15 cellular contexts compared by ENCODE assay signal in genomic region chr15:58522865-58523264, GRCh38.
DNase-seq lines count a peak whose midpoint lies in the region; ATAC-seq and TF ChIP-seq lines count a peak whose summit lies in the region.
"Had no signal": no experiment of that assay in that cellular context is flagged by ENCODE, and none has a peak within 500 bp of the region (broad histone marks: within the 10 kb centered on the region; RNA-seq: fewer than 3 reads in every experiment).

No MANE protein-coding gene starts in this region.

- H3K4me1 ChIP-seq in breast epithelium, result no peaks in the 10 kb centered on the region
- H3K4me1 ChIP-seq in tibial artery, result peaks cover 0 to 44% (median 27%) of the 10 kb centered on the region in 4 donors

- CTCF ChIA-PET in MCF 10A (lab: Yijun Ruan, JAX), result interaction anchor here (0.6 to 1.1 kb wide), 5 partner anchors 34 to 264 kb away, joined by 3 to 6 read pairs (median 3); no protein-coding TSS in a partner anchor

- H3K4me3 ChIP-seq in breast epithelium (no peak overlapping the region), tibial artery (no peak overlapping the region)
- H3K4me3 ChIP-seq: GM12878 had no signal

- BruUV-seq in MCF 10A (replicated peaks; lab: Mats Ljungman, UMichigan), result no TSS peak

- no peak overlapping the region for H3K27ac Mint-ChIP-seq in MCF 10A (ENCODE audit: low read depth, unreplicated experiment)
- H3K27ac Mint-ChIP-seq in dendritic cell treated with granulocyte-macrophage colony-stimulating factor and Interleukin-4, amounts not matched to agents 40 ng/mL and 50 ng/mL, for 4 days, result peak overlapping the region; percentile 73
- H3K27ac Mint-ChIP-seq in natural killer cell, result peak overlapping the region; percentile 18 to 91
- H3K27ac Mint-ChIP-seq in activated T-cell treated with anti-CD3 and anti-CD28 coated beads, Interleukin-2, amount 50 U/mL, for 24 hours, result no peak overlapping the region

- DNase-seq in breast epithelium (ENCODE audit: low spot score in 2 of 2) (no peak), MCF 10A (ENCODE audit: unreplicated experiment) (no peak), natural killer cell (no peak), tibial artery (no peak), 8988T (no peak)
- no peak for DNase-seq in activated T-cell treated with anti-CD3 and anti-CD28 coated beads, Interleukin-2, amount 50 U/mL, for 24 hours
- DNase-seq: activated CD4-positive, CD25-positive, alpha-beta regulatory T cell treated with anti-CD3 and anti-CD28 coated beads, Interleukin-2, amount 50 U/mL, for 72 hours; activated T-cell treated with anti-CD3 and anti-CD28 coated beads, Interleukin-2, amount 50 U/mL, for 4 hours; DMS79 treated with DMSO at 0.1 percent for 48 hours; NCI-H2029 treated with DMSO at 0.1 percent for 48 hours; stimulated activated CD8-positive, alpha-beta memory T cell treated with anti-CD3 and anti-CD28 coated beads, Interleukin-4, amount 100 ng/mL, for 48 hours; SW 1271 had no signal

- H3K9me3 Mint-ChIP-seq in MCF 10A (ENCODE audit: unreplicated experiment), result no peaks in the 10 kb centered on the region
- no peaks in the 10 kb centered on the region for H3K9me3 Mint-ChIP-seq in dendritic cell treated with granulocyte-macrophage colony-stimulating factor and Interleukin-4, amounts not matched to agents 40 ng/mL and 50 ng/mL, for 4 days
- H3K9me3 Mint-ChIP-seq in natural killer cell, result no peaks in the 10 kb centered on the region
- H3K9me3 Mint-ChIP-seq in activated T-cell treated with anti-CD3 and anti-CD28 coated beads, Interleukin-2, amount 50 U/mL, for 24 hours, result no peaks in the 10 kb centered on the region
- H3K9me3 Mint-ChIP-seq: activated T-cell treated with anti-CD3 and anti-CD28 coated beads, Interleukin-2, amount 50 U/mL, for 4 hours had no signal

- H3K27ac ChIP-seq in breast epithelium (peak overlapping the region; percentile 16 to 33), tibial artery (peak overlapping the region; percentile 36 to 68)

- no peaks in the 10 kb centered on the region for H3K36me3 ChIP-seq in breast epithelium
- no peaks in the 10 kb centered on the region for H3K36me3 ChIP-seq in tibial artery

- intact Hi-C loops in breast epithelium (cut with DNase I; ENCODE audit: low total_unique reads) (no loop called here), MCF 10A (cut with micrococcal nuclease) (no loop called here), natural killer cell (cut with micrococcal nuclease) (no loop called here), tibial artery (cut with DNase I; ENCODE audit: low total_unique reads) (no loop called here)
- intact Hi-C loops in dendritic cell treated with granulocyte-macrophage colony-stimulating factor and Interleukin-4, amounts not matched to agents 40 ng/mL and 50 ng/mL, for 4 days (cut with micrococcal nuclease), result loop anchor here (5.0 to 10.0 kb wide), 2 partner anchors 62 to 76 kb away; no protein-coding TSS in a partner anchor

- POLR2A ChIA-PET in MCF 10A (lab: Yijun Ruan, JAX), result interaction anchor here (0.5 to 1.2 kb wide), 4 partner anchors 13 to 217 kb away, joined by 3 to 7 read pairs (median 3); no protein-coding TSS in a partner anchor

- TF ChIP-seq CTCF in breast epithelium (IDR thresholded peaks at IDR 0.05) (no peak), MCF 10A (IDR thresholded peaks at IDR 0.05; ENCODE audit: unreplicated experiment) (no peak), natural killer cell (IDR thresholded peaks at IDR 0.05) (no peak), tibial artery (IDR thresholded peaks at IDR 0.05) (no peak)

- no peaks in the 10 kb centered on the region for H3K27me3 ChIP-seq in breast epithelium
- H3K27me3 ChIP-seq in tibial artery, result no peaks in the 10 kb centered on the region

- H3K9me3 ChIP-seq in breast epithelium (no peaks in the 10 kb centered on the region), tibial artery (no peaks in the 10 kb centered on the region)

- no peaks in the 10 kb centered on the region for H3K36me3 Mint-ChIP-seq in MCF 10A (ENCODE audit: insufficient read depth, unreplicated experiment)
- no peaks in the 10 kb centered on the region for H3K36me3 Mint-ChIP-seq in dendritic cell treated with granulocyte-macrophage colony-stimulating factor and Interleukin-4, amounts not matched to agents 40 ng/mL and 50 ng/mL, for 4 days (ENCODE audit: low read depth)
- no peaks in the 10 kb centered on the region for H3K36me3 Mint-ChIP-seq in natural killer cell
- no peaks in the 10 kb centered on the region for H3K36me3 Mint-ChIP-seq in activated T-cell treated with anti-CD3 and anti-CD28 coated beads, Interleukin-2, amount 50 U/mL, for 24 hours (ENCODE audit: low read depth)

- H3K4me1 Mint-ChIP-seq in MCF 10A (ENCODE audit: insufficient read depth, unreplicated experiment) (peaks cover 23% of the 10 kb centered on the region), natural killer cell (peaks cover 48 to 74% of the 10 kb centered on the region in 2 donors)
- H3K4me1 Mint-ChIP-seq in dendritic cell treated with granulocyte-macrophage colony-stimulating factor and Interleukin-4, amounts not matched to agents 40 ng/mL and 50 ng/mL, for 4 days (ENCODE audit: low read depth), result peaks cover 96% of the 10 kb centered on the region
- peaks cover 30% of the 10 kb centered on the region for H3K4me1 Mint-ChIP-seq in activated T-cell treated with anti-CD3 and anti-CD28 coated beads, Interleukin-2, amount 50 U/mL, for 24 hours (ENCODE audit: low read depth)

- H3K4me3 Mint-ChIP-seq in MCF 10A (ENCODE audit: unreplicated experiment), result no peak overlapping the region
- no peak overlapping the region for H3K4me3 Mint-ChIP-seq in dendritic cell treated with granulocyte-macrophage colony-stimulating factor and Interleukin-4, amounts not matched to agents 40 ng/mL and 50 ng/mL, for 4 days
- H3K4me3 Mint-ChIP-seq in natural killer cell, result no peak overlapping the region
- H3K4me3 Mint-ChIP-seq in activated T-cell treated with anti-CD3 and anti-CD28 coated beads, Interleukin-2, amount 50 U/mL, for 24 hours, result no peak overlapping the region
- H3K4me3 Mint-ChIP-seq: activated T-cell treated with anti-CD3 and anti-CD28 coated beads, Interleukin-2, amount 50 U/mL, for 4 hours had no signal

- no peak for TF ChIP-seq POLR2A in breast epithelium (IDR thresholded peaks at IDR 0.05)

- ATAC-seq in natural killer cell (no peak), GM18511 (IDR thresholded peaks at IDR 0.05; ENCODE audit: unreplicated experiment) (no peak)
- ATAC-seq: activated T-cell treated with anti-CD3 and anti-CD28 coated beads, Interleukin-2, amount 50 U/mL, for 4 hours; GM12878 had no signal

- no peaks in the 10 kb centered on the region for H3K27me3 Mint-ChIP-seq in MCF 10A (ENCODE audit: insufficient read depth, unreplicated experiment)
- no peaks in the 10 kb centered on the region for H3K27me3 Mint-ChIP-seq in dendritic cell treated with granulocyte-macrophage colony-stimulating factor and Interleukin-4, amounts not matched to agents 40 ng/mL and 50 ng/mL, for 4 days
- H3K27me3 Mint-ChIP-seq in natural killer cell (ENCODE audit: low read depth in 2 of 2), result no peaks in the 10 kb centered on the region
- H3K27me3 Mint-ChIP-seq in activated T-cell treated with anti-CD3 and anti-CD28 coated beads, Interleukin-2, amount 50 U/mL, for 24 hours, result no peaks in the 10 kb centered on the region

Comparison
In these comparisons a context has a peak if more than half of its experiments do, and no peak if none do; other contexts are left out.
1. H3K27ac Mint-ChIP-seq: peak in dendritic cell treated with granulocyte-macrophage colony-stimulating factor and Interleukin-4, amounts not matched to agents 40 ng/mL and 50 ng/mL, for 4 days (single experiment) and natural killer cell (2 of 2); none in MCF 10A (single experiment) and activated T-cell treated with anti-CD3 and anti-CD28 coated beads, Interleukin-2, amount 50 U/mL, for 24 hours (single experiment).